15 cellular contexts compared by ENCODE assay signal in genomic region chr10:124551097-124551496, GRCh38.
A peak's percentile ranks its signal among the peaks of the same experiment; 100 is the strongest.
DNase-seq lines count a peak whose midpoint lies in the region; ATAC-seq and TF ChIP-seq lines count a peak whose summit lies in the region.
"Had no signal": no experiment of that assay in that cellular context is flagged by ENCODE, and none has a peak within 500 bp of the region (broad histone marks: within the 10 kb centered on the region; RNA-seq: fewer than 3 reads in every experiment).

No MANE protein-coding gene starts in this region.

- 0 out of 2 replicates have a peak overlapping the region, but pooled peaks have one; percentile 60 for H3K27ac ChIP-seq in BLaER1
- no peak overlapping the region for H3K27ac ChIP-seq in foreskin keratinocyte
- H3K27ac ChIP-seq: A549 had no signal

- H3K4me3 Mint-ChIP-seq in stimulated activated naive B cell treated with anti-CD40 and anti-IgM and Interleukin-4, amounts not matched to agents 10 μg/mL and 1 μg/mL and 100 μg/mL, for 72 hours = peak overlapping the region; percentile 28 to 32
- H3K4me3 Mint-ChIP-seq: CD4-positive, CD25-positive, alpha-beta regulatory T cell had no signal

- DNase-seq in H7 (peak; percentile 56), foreskin keratinocyte (no peak), left cardiac atrium (no peak)
- no peak for DNase-seq in stimulated activated naive B cell treated with anti-CD40 and anti-IgM and Interleukin-4, amounts not matched to agents 10 μg/mL and 1 μg/mL and 100 μg/mL, for 72 hours
- DNase-seq: Calu3; CD4-positive, CD25-positive, alpha-beta regulatory T cell; DMS 273 treated with DMSO at 0.1 percent for 48 hours; DMS79; GOT3; IMR-90 had no signal

- H3K4me1 Mint-ChIP-seq in stimulated activated naive B cell treated with anti-CD40 and anti-IgM and Interleukin-4, amounts not matched to agents 10 μg/mL and 1 μg/mL and 100 μg/mL, for 72 hours = peaks cover 52 to 70% of the 10 kb centered on the region in 2 donors

- H3K4me2 ChIP-seq in BLaER1 = peak overlapping the region; percentile 75
- H3K4me2 ChIP-seq: A549 had no signal

- H3K9me3 ChIP-seq in BLaER1 = no peaks in the 10 kb centered on the region
- H3K9me3 ChIP-seq: A549, HAP-1 had no signal

- H3K9ac ChIP-seq in BLaER1 = no peak overlapping the region

- no peaks in the 10 kb centered on the region for H3K36me3 Mint-ChIP-seq in stimulated activated naive B cell treated with anti-CD40 and anti-IgM and Interleukin-4, amounts not matched to agents 10 μg/mL and 1 μg/mL and 100 μg/mL, for 72 hours
- H3K36me3 Mint-ChIP-seq: CD4-positive, CD25-positive, alpha-beta regulatory T cell had no signal

- intact Hi-C loops in left cardiac atrium (cut with DNase I) = no loop called here

- TF ChIP-seq CTCF in foreskin keratinocyte (conservative IDR thresholded peaks at IDR 0.05) = no peak

- H3K27ac Mint-ChIP-seq in stimulated activated naive B cell treated with anti-CD40 and anti-IgM and Interleukin-4, amounts not matched to agents 10 μg/mL and 1 μg/mL and 100 μg/mL, for 72 hours = peak overlapping the region; percentile 67
- H3K27ac Mint-ChIP-seq: CD4-positive, CD25-positive, alpha-beta regulatory T cell had no signal

- no peak overlapping the region for H3K4me3 ChIP-seq in BLaER1
- no peak overlapping the region for H3K4me3 ChIP-seq in H7 (ENCODE audit: insufficient read depth, low read depth, low read length)
- H3K4me3 ChIP-seq: A549, GM12878, HAP-1 had no signal

- H3K27me3 Mint-ChIP-seq in stimulated activated naive B cell treated with anti-CD40 and anti-IgM and Interleukin-4, amounts not matched to agents 10 μg/mL and 1 μg/mL and 100 μg/mL, for 72 hours = no peaks in the 10 kb centered on the region
- H3K27me3 Mint-ChIP-seq: CD4-positive, CD25-positive, alpha-beta regulatory T cell had no signal

- H3K4me1 ChIP-seq in BLaER1 (peaks cover 64% of the 10 kb centered on the region), foreskin keratinocyte (no peaks in the 10 kb centered on the region)
- H3K4me1 ChIP-seq: A549, HAP-1 had no signal

- peak; percentile 48 for ATAC-seq in foreskin keratinocyte
- ATAC-seq in stimulated activated naive B cell treated with anti-CD40 and anti-IgM and Interleukin-4, amounts not matched to agents 10 μg/mL and 1 μg/mL and 100 μg/mL, for 72 hours (replicated peaks) = no peak
- ATAC-seq in left cardiac atrium = no peak
- no peak for ATAC-seq in GM18519 (IDR thresholded peaks at IDR 0.05; ENCODE audit: low FRiP score, unreplicated experiment)
- ATAC-seq: A549 had no signal

- H4K20me1 ChIP-seq in BLaER1 = no peaks in the 10 kb centered on the region

- H3K9me3 Mint-ChIP-seq in stimulated activated naive B cell treated with anti-CD40 and anti-IgM and Interleukin-4, amounts not matched to agents 10 μg/mL and 1 μg/mL and 100 μg/mL, for 72 hours = no peaks in the 10 kb centered on the region
- H3K9me3 Mint-ChIP-seq: CD4-positive, CD25-positive, alpha-beta regulatory T cell had no signal

- H3K36me3 ChIP-seq in BLaER1 (no peaks in the 10 kb centered on the region), H7 (replicated peaks; ENCODE audit: control insufficient read depth, insufficient read depth, low read length) (no peaks in the 10 kb centered on the region)
- H3K36me3 ChIP-seq: HAP-1 had no signal

- H3K27me3 ChIP-seq in BLaER1 (no peaks in the 10 kb centered on the region), H7 (ENCODE audit: control insufficient read depth, insufficient read depth, low read length) (no peaks in the 10 kb centered on the region), foreskin keratinocyte (no peaks in the 10 kb centered on the region)
